In the genomic region with DNA sequence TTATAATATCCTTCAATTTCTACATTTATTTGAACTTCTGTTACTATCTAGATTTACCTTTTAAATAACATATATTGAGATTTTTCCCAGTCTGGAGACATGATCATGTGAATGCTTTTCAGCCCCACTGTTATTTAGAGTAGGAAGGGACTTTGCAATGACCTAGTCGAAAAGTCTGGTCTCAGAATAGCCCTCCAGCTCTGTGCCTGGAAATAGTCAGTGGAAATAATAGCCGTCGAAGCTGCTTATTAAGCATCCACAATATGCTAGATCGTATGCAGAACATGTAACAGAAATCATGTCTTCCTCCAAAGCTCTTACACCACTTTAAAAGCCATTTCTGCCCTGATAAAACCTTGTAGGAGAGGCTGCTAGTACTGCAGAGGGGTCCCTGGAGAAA, we compare ENCODE assay signal across 27 cellular contexts. TPM values are rescaled to one million over a fixed set of nuclear protein-coding genes. Genes with fewer than 3 reads are reported as not detected.
DNase-seq lines count a peak whose midpoint lies in the region; ATAC-seq and TF ChIP-seq lines count a peak whose summit lies in the region.
"Had no signal": no experiment of that assay in that cellular context is flagged by ENCODE, and none has a peak within 500 bp of the region (broad histone marks: within the 10 kb centered on the region; RNA-seq: fewer than 3 reads in every experiment).

No MANE protein-coding gene starts in this region.

- H3K9me3 Mint-ChIP-seq in glutamatergic neuron (ENCODE audit: unreplicated experiment) = peaks cover 2% of the 10 kb centered on the region
- H3K9me3 Mint-ChIP-seq in CD4-positive, alpha-beta T cell = no peaks in the 10 kb centered on the region

- TF ChIP-seq CTCF in SK-N-SH (IDR thresholded peaks at IDR 0.05) (no peak), glutamatergic neuron (IDR thresholded peaks at IDR 0.05; ENCODE audit: partially characterized antibody, unreplicated experiment) (no peak)
- no peak for TF ChIP-seq CTCF in CD4-positive, alpha-beta T cell (IDR thresholded peaks at IDR 0.05)

- H3K9me3 ChIP-seq in SK-N-SH = no peaks in the 10 kb centered on the region
- H3K9me3 ChIP-seq in ES-I3 (ENCODE audit: control insufficient read depth, insufficient read depth, low read length) = no peaks in the 10 kb centered on the region
- no peaks in the 10 kb centered on the region for H3K9me3 ChIP-seq in CD4-positive, alpha-beta T cell (ENCODE audit: control insufficient read depth, low read length)
- H3K9me3 ChIP-seq: BE2C had no signal

- no peaks in the 10 kb centered on the region for H3K79me2 ChIP-seq in SK-N-SH (ENCODE audit: insufficient read depth)

- H2AFZ ChIP-seq in SK-N-SH (ENCODE audit: low read depth) = no peak overlapping the region

- H4K20me1 ChIP-seq in SK-N-SH (ENCODE audit: insufficient read depth) = no peaks in the 10 kb centered on the region

- H3K36me3 Mint-ChIP-seq in glutamatergic neuron (ENCODE audit: unreplicated experiment) = no peaks in the 10 kb centered on the region
- H3K36me3 Mint-ChIP-seq in CD4-positive, alpha-beta T cell (ENCODE audit: low read depth) = no peaks in the 10 kb centered on the region
- H3K36me3 Mint-ChIP-seq: CD14-positive monocyte had no signal

- H3K4me3 Mint-ChIP-seq in glutamatergic neuron (ENCODE audit: unreplicated experiment) = peak overlapping the region; percentile 3
- no peak overlapping the region for H3K4me3 Mint-ChIP-seq in CD4-positive, alpha-beta T cell
- H3K4me3 Mint-ChIP-seq: CD14-positive monocyte had no signal

- CTCF ChIA-PET in SK-N-SH (lab: Yijun Ruan, JAX) = interaction anchor here (0.8 to 7.0 kb wide), 10 partner anchors 9 to 537 kb away, joined by 3 to 85 read pairs (median 4); no protein-coding TSS in a partner anchor
- CTCF ChIA-PET in CD4-positive, alpha-beta T cell (lab: Charles Lee) = no interaction called here

- POLR2A ChIA-PET in SK-N-SH (lab: Yijun Ruan, JAX) = interaction anchor here (1.7 kb wide), 1 partner anchor 33 kb away, joined by 6 read pairs; no protein-coding TSS in a partner anchor
- POLR2A ChIA-PET in CD4-positive, alpha-beta T cell (lab: Charles Lee) = no interaction called here

- H3K9me2 ChIP-seq in SK-N-SH = no peaks in the 10 kb centered on the region

- H3K9ac ChIP-seq in SK-N-SH (no peak overlapping the region), ES-I3 (ENCODE audit: low read depth, low read length) (peak overlapping the region; percentile 7; the same call in 1 of the 2 replicates)

- no peaks in the 10 kb centered on the region for H3K27me3 ChIP-seq in SK-N-SH (ENCODE audit: insufficient read depth)
- no peaks in the 10 kb centered on the region for H3K27me3 ChIP-seq in CD4-positive, alpha-beta T cell (ENCODE audit: control insufficient read depth, insufficient read depth, low read length)
- H3K27me3 ChIP-seq: BE2C had no signal

- peak; percentile 57 for DNase-seq in SK-N-SH
- DNase-seq in NCI-H69 (lab: John Stamatoyannopoulos, UW) = peak; percentile 54
- no peak for DNase-seq in glutamatergic neuron
- DNase-seq in NCI-H748 treated with DMSO at 0.1 percent for 48 hours (lab: John Stamatoyannopoulos, UW) = no peak
- DNase-seq in CD4-positive, alpha-beta T cell = no peak
- DNase-seq: 8988T, ACHN, BE2C, DMS153, DND-41, H7, Karpas-422, NCI-H1092, NCI-H1417 treated with DMSO at 0.1 percent for 48 hours, NCI-H187 treated with DMSO at 0.1 percent for 48 hours, NCI-H2171 treated with DMSO at 0.1 percent for 48 hours, NCI-H446, NCI-H524 treated with DMSO at 0.1 percent for 48 hours, SIG-M5 had no signal

- no peak overlapping the region for H3K4me3 ChIP-seq in SK-N-SH (ENCODE audit: low read depth in 2 of 2, low read length in 1 of 2)
- H3K4me3 ChIP-seq: SK-N-MC had no signal

- H3K4me1 Mint-ChIP-seq in glutamatergic neuron (ENCODE audit: low read depth, unreplicated experiment) = peaks cover 44% of the 10 kb centered on the region
- no peaks in the 10 kb centered on the region for H3K4me1 Mint-ChIP-seq in CD4-positive, alpha-beta T cell (ENCODE audit: low read depth)

- H3K27ac ChIP-seq in SK-N-SH (ENCODE audit: low read depth in 2 of 2, low read length in 1 of 2) = peak overlapping the region in 1 of 2 experiments; percentile 95; a peak in 2 of 4 replicates
- no peak overlapping the region for H3K27ac ChIP-seq in CD4-positive, alpha-beta T cell (ENCODE audit: low read depth, low read length)
- H3K27ac ChIP-seq: RWPE1, SK-N-MC had no signal

- peak in 1 of 2 experiments; percentile 56; a peak in 1 of 4 replicates for TF ChIP-seq EP300 in SK-N-SH (IDR thresholded peaks at IDR 0.05; ENCODE audit: borderline replicate concordance in 1 of 2, low read depth in 1 of 2, low read length in 1 of 2)

- intact Hi-C loops in CD4-positive, alpha-beta T cell (cut with DNase I, micrococcal nuclease) = no loop called here

- H3K36me3 ChIP-seq in SK-N-SH (replicated peaks in 1 of 2; ENCODE audit: control insufficient read depth in 1 of 2, insufficient read depth in 2 of 2, low read length in 1 of 2) (no peaks in the 10 kb centered on the region), ES-I3 (ENCODE audit: insufficient read depth, low read length) (no peaks in the 10 kb centered on the region)
- H3K36me3 ChIP-seq: BE2C had no signal

- peak; percentile 9; the same call in 1 of the 2 replicates for TF ChIP-seq RAD21 in SK-N-SH (IDR thresholded peaks at IDR 0.05; ENCODE audit: low read length)

- ATAC-seq in SK-N-SH treated with all-trans-retinoic acid at 6 μM for 48 hours (no peak), esophagus mucosa (no peak)
- no peak for ATAC-seq in CD4-positive, alpha-beta T cell (ENCODE audit: poor library complexity)
- ATAC-seq: HepG2, Panc1 had no signal

- no peaks in the 10 kb centered on the region for H3F3A ChIP-seq in SK-N-SH (replicated peaks; ENCODE audit: insufficient read depth)

- 66% methylated on average over 4 of the region's 4 CpGs for WGBS in SK-N-SH (ENCODE audit: low lambda C conversion rate)

- H3K27me3 Mint-ChIP-seq in glutamatergic neuron (ENCODE audit: unreplicated experiment) = peaks cover 2% of the 10 kb centered on the region
- peaks cover 6% of the 10 kb centered on the region for H3K27me3 Mint-ChIP-seq in CD4-positive, alpha-beta T cell

- H3K27ac Mint-ChIP-seq in glutamatergic neuron (ENCODE audit: unreplicated experiment) = peak overlapping the region; percentile 69
- H3K27ac Mint-ChIP-seq in CD4-positive, alpha-beta T cell = no peak overlapping the region
- H3K27ac Mint-ChIP-seq: CD14-positive monocyte had no signal

- peaks cover 15 to 56% of the 10 kb centered on the region in 2 experiments; a peak in 3 of 4 replicates for H3K4me1 ChIP-seq in SK-N-SH (ENCODE audit: control insufficient read depth in 1 of 2, insufficient read depth in 2 of 2, low read depth in 1 of 2, low read length in 1 of 2)
- peaks cover 37% of the 10 kb centered on the region for H3K4me1 ChIP-seq in ES-I3 (ENCODE audit: insufficient read depth, low read length)

- H3K4me2 ChIP-seq in SK-N-SH = no peak overlapping the region

TF ChIP-seq in SK-N-SH, 30 proteins besides CTCF, POLR2A, EP300 and RAD21 (continues in another document):
- TF ChIP-seq FOXJ3 (CRISPR knock-in tag; IDR thresholded peaks at IDR 0.05) (no peak), GABPA (IDR thresholded peaks at IDR 0.05; ENCODE audit: low read depth) (no peak), TAF1 (IDR thresholded peaks at IDR 0.05; ENCODE audit: borderline replicate concordance, low read depth, low read length) (no peak), MXI1 (IDR thresholded peaks at IDR 0.05; ENCODE audit: low read depth, low read length) (no peak), ZBTB33 (IDR thresholded peaks at IDR 0.05; ENCODE audit: borderline replicate concordance, low read depth) (no peak)

TF ChIP-seq in SK-N-SH treated with all-trans-retinoic acid at 6 μM for 48 hours, 23 proteins besides CTCF, POLR2A, EP300 and RAD21 (continues in another document):
- no peak for TF ChIP-seq CSDC2 (CRISPR knock-in tag; IDR thresholded peaks at IDR 0.05)
- no peak for TF ChIP-seq OSR1 (CRISPR knock-in tag; IDR thresholded peaks at IDR 0.05)
- TF ChIP-seq ZFP30 (CRISPR knock-in tag; IDR thresholded peaks at IDR 0.05) = no peak
- TF ChIP-seq SNAI2 (CRISPR knock-in tag; IDR thresholded peaks at IDR 0.05) = no peak
- TF ChIP-seq GLIS3 (CRISPR knock-in tag; IDR thresholded peaks at IDR 0.05) = no peak
- no peak for TF ChIP-seq ZNF8 (CRISPR knock-in tag; IDR thresholded peaks at IDR 0.05)
- TF ChIP-seq, protein P1, sequence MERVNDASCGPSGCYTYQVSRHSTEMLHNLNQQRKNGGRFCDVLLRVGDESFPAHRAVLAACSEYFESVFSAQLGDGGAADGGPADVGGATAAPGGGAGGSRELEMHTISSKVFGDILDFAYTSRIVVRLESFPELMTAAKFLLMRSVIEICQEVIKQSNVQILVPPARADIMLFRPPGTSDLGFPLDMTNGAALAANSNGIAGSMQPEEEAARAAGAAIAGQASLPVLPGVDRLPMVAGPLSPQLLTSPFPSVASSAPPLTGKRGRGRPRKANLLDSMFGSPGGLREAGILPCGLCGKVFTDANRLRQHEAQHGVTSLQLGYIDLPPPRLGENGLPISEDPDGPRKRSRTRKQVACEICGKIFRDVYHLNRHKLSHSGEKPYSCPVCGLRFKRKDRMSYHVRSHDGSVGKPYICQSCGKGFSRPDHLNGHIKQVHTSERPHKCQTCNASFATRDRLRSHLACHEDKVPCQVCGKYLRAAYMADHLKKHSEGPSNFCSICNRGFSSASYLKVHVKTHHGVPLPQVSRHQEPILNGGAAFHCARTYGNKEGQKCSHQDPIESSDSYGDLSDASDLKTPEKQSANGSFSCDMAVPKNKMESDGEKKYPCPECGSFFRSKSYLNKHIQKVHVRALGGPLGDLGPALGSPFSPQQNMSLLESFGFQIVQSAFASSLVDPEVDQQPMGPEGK (CRISPR knock-in tag; IDR thresholded peaks at IDR 0.05; ENCODE audit: borderline replicate concordance) = no peak
- no peak for TF ChIP-seq ISL1 (CRISPR knock-in tag; IDR thresholded peaks at IDR 0.05)
- TF ChIP-seq BACH2 (CRISPR knock-in tag; IDR thresholded peaks at IDR 0.05; ENCODE audit: borderline replicate concordance) = no peak
- no peak for TF ChIP-seq PPARA (CRISPR knock-in tag; IDR thresholded peaks at IDR 0.05; ENCODE audit: borderline replicate concordance)

RNA-seq across cellular contexts. Expression of gene FGF1, which starts 2.4 kb away (rescaled TPM):
- polyA plus RNA-seq in SK-N-SH (2012; rRNA removed) = 5.3 and 5.9 TPM in 2 replicates
- polyA plus RNA-seq in SK-N-SH (2012; cell fraction: cytosol; rRNA removed) = 5.6 and 6.3 TPM in 2 replicates
- 5.4 and 5.6 TPM in 2 replicates for polyA plus RNA-seq in SK-N-SH (2012; cell fraction: nucleus; rRNA removed)
- total RNA-seq in glutamatergic neuron (ENCODE audit: unreplicated experiment) (not detected), esophagus mucosa (0.88 TPM)
- total RNA-seq in CD4-positive, alpha-beta T cell = not detected
- total RNA-seq: HepG2 had no signal
- polyA plus RNA-seq: CD14-positive monocyte, HepG2 had no signal

Comparison
In these comparisons a context has a peak if more than half of its experiments do, and no peak if none do; other contexts are left out.
1. DNase-seq: peak in SK-N-SH (single experiment) and NCI-H69 (single experiment); none in glutamatergic neuron (single experiment), NCI-H748 treated with DMSO at 0.1 percent for 48 hours (single experiment) and CD4-positive, alpha-beta T cell (0 of 10).